13 cellular contexts compared by ENCODE assay signal in genomic region chr14:75165586-75166391, GRCh38. TPM values are rescaled to one million over a fixed set of nuclear protein-coding genes. Genes with fewer than 3 reads are reported as not detected.
A peak's percentile ranks its signal among the peaks of the same experiment; 100 is the strongest.
DNase-seq lines count a peak whose midpoint lies in the region; ATAC-seq, FAIRE-seq and TF ChIP-seq lines count a peak whose summit lies in the region.
"Had no signal": no experiment of that assay in that cellular context is flagged by ENCODE, and none has a peak within 500 bp of the region (broad histone marks: within the 10 kb centered on the region; RNA-seq: fewer than 3 reads in every experiment).

No MANE protein-coding gene starts in this region.

- in situ Hi-C loops in HepG2 (cut with HindIII; ENCODE audit: extremely low pct_ligation_motif_present, low pct_unique_long_range_greater_than_20kb) = no loop called here

- no peaks in the 10 kb centered on the region for H3K36me3 ChIP-seq in SJCRH30
- H3K36me3 ChIP-seq in HepG2 (replicated peaks in 1 of 2; ENCODE audit: control insufficient read depth in 1 of 2, insufficient read depth in 2 of 2, low read length in 2 of 2) = peaks cover 2 to 13% of the 10 kb centered on the region in 2 experiments; a peak in 2 of 5 replicates
- no peaks in the 10 kb centered on the region for H3K36me3 ChIP-seq in skeletal muscle satellite cell (ENCODE audit: insufficient read depth, low read length)

- H3K79me2 ChIP-seq in HepG2 (ENCODE audit: insufficient read depth, low read length) = peaks cover 88% of the 10 kb centered on the region

- H3K9me3 ChIP-seq in SJCRH30 (replicated peaks) (no peaks in the 10 kb centered on the region), HepG2 (ENCODE audit: low read length) (no peaks in the 10 kb centered on the region), skeletal muscle satellite cell (replicated peaks; ENCODE audit: low read length) (no peaks in the 10 kb centered on the region)
- H3K9me3 ChIP-seq: BLaER1 treated with 17β-estradiol and CSF1 and Interleukin-3, amounts not matched to agents 10 nM and 100 nM had no signal

- no peak overlapping the region for H3K4me2 ChIP-seq in HepG2 (ENCODE audit: low read depth, low read length)
- peak overlapping the region; percentile 57 for H3K4me2 ChIP-seq in skeletal muscle satellite cell (ENCODE audit: low read length)

- BruUV-seq in HepG2 (replicated peaks; lab: Mats Ljungman, UMichigan) = no TSS peak

- ATAC-seq in HepG2 = no peak
- ATAC-seq: esophagus mucosa, PC-3 had no signal

- peak; percentile 51 to 60 for DNase-seq in SJCRH30
- peak; percentile 39 for DNase-seq in dermis blood vessel endothelial cell
- no peak for DNase-seq in HepG2 (ENCODE audit: low spot score)
- DNase-seq in OCI-M1 (lab: John Stamatoyannopoulos, UW) = no peak
- DNase-seq in NCI-H1048 (lab: John Stamatoyannopoulos, UW) = no peak
- DNase-seq in stimulated activated naive CD4-positive, alpha-beta T cell (lab: John Stamatoyannopoulos, UW) = no peak
- no peak for DNase-seq in central memory CD4-positive, alpha-beta T cell
- DNase-seq: Karpas-422, PC-3, T-helper 9 cell had no signal

- H4K20me1 ChIP-seq in HepG2 (ENCODE audit: insufficient read depth, low read length) = peaks cover 43% of the 10 kb centered on the region

- H3K9ac ChIP-seq in HepG2 (ENCODE audit: insufficient read depth, low read depth, low read length) (no peak overlapping the region), skeletal muscle satellite cell (ENCODE audit: low read depth, low read length) (no peak overlapping the region)
- H3K9ac ChIP-seq: BLaER1 treated with 17β-estradiol and CSF1 and Interleukin-3, amounts not matched to agents 10 nM and 100 nM had no signal

- H3K4me1 ChIP-seq in SJCRH30 (peaks cover 25% of the 10 kb centered on the region), HepG2 (ENCODE audit: insufficient read depth, low read length) (peaks cover 47% of the 10 kb centered on the region), skeletal muscle satellite cell (ENCODE audit: control insufficient read depth, insufficient read depth, low read length) (peaks cover 17% of the 10 kb centered on the region)

- CTCF ChIA-PET in HepG2 (lab: Yijun Ruan, JAX; ENCODE audit: low intra/inter-chr PET ratio, low total read pairs) = no interaction called here

- no peak for TF ChIP-seq EP300 in HepG2 (IDR thresholded peaks at IDR 0.05; ENCODE audit: low read depth in 2 of 2, low read length in 2 of 2)
- TF ChIP-seq EP300 in HepG2 (CRISPR knock-in tag; IDR thresholded peaks at IDR 0.05; ENCODE audit: borderline replicate concordance) = no peak

- H2AFZ ChIP-seq in HepG2 (ENCODE audit: low read length) = no peak overlapping the region

- no peak for FAIRE-seq in HepG2 (lab: Jason Lieb, UNC)

- H3K27me3 ChIP-seq in SJCRH30 = no peaks in the 10 kb centered on the region
- H3K27me3 ChIP-seq in HepG2 (ENCODE audit: control insufficient read depth in 1 of 2, insufficient read depth in 2 of 2, low read length in 2 of 2) = no peaks in the 10 kb centered on the region
- H3K27me3 ChIP-seq in skeletal muscle satellite cell (ENCODE audit: control insufficient read depth, insufficient read depth, low read length) = no peaks in the 10 kb centered on the region
- H3K27me3 ChIP-seq: BLaER1 treated with 17β-estradiol and CSF1 and Interleukin-3, amounts not matched to agents 10 nM and 100 nM had no signal

- no peak for TF ChIP-seq RAD21 in HepG2 (CRISPR knock-in tag; IDR thresholded peaks at IDR 0.05)

- H3K27ac ChIP-seq in SJCRH30 = peak overlapping the region; percentile 30
- H3K27ac ChIP-seq in HepG2 (ENCODE audit: extremely low read length, insufficient read depth, low read length) = no peak overlapping the region

- TF ChIP-seq CTCF in HepG2 (CRISPR knock-in tag; IDR thresholded peaks at IDR 0.05) = no peak

- POLR2A ChIA-PET in HepG2 (lab: Yijun Ruan, JAX) = no interaction called here

- 96% methylated on average over 8 of the region's 8 CpGs for WGBS in HepG2 (ENCODE audit: low lambda C conversion rate)

- TF ChIP-seq POLR2A in HepG2 (IDR thresholded peaks at IDR 0.05; ENCODE audit: insufficient read depth in 1 of 2, low read depth in 2 of 2, low read length in 2 of 2) = no peak

- intact Hi-C loops in HepG2 (cut with micrococcal nuclease; ENCODE audit: unreplicated experiment) = no loop called here

- H3K4me3 ChIP-seq in SJCRH30 (no peak overlapping the region), HepG2 (replicated peaks in 1 of 3; ENCODE audit: insufficient read depth in 1 of 3, low read depth in 2 of 3, low read length in 3 of 3) (no peak overlapping the region), skeletal muscle satellite cell (ENCODE audit: low read length) (no peak overlapping the region)
- H3K4me3 ChIP-seq: BLaER1 treated with 17β-estradiol and CSF1 and Interleukin-3, amounts not matched to agents 10 nM and 100 nM had no signal

TF ChIP-seq in HepG2, 621 proteins besides CTCF, POLR2A, EP300 and RAD21 (continues in another document):
- TF ChIP-seq PTBP1 (IDR thresholded peaks at IDR 0.05; ENCODE audit: low read depth, low read length, poor library complexity, severe bottlenecking) = no peak
- no peak for TF ChIP-seq GMEB2 (CRISPR knock-in tag; IDR thresholded peaks at IDR 0.05; ENCODE audit: low read depth)
- no peak for TF ChIP-seq SRY (CRISPR knock-in tag; IDR thresholded peaks at IDR 0.05)

RNA-seq across cellular contexts. Expression of gene TMED10, which starts 10.6 kb away (rescaled TPM):
- total RNA-seq in SJCRH30 (2014; rRNA removed; shearing (Covaris generic)) = 119 and 123 TPM in 2 replicates
- 271 and 313 TPM in 2 replicates for total RNA-seq in dermis blood vessel endothelial cell
- total RNA-seq in HepG2 (2016; rRNA removed; fragmentation: Illumina TruSeq; extraction: Trizol) = 183 and 311 TPM in 2 replicates
- 31.8 and 36.6 TPM in 2 replicates for total RNA-seq in HepG2 (2016; cell fraction: cytosol; rRNA removed; fragmentation: Illumina TruSeq; extraction: Trizol; ENCODE audit: low read depth)
- 191 and 318 TPM in 2 replicates for total RNA-seq in HepG2 (2016; cell fraction: insoluble cytoplasmic fraction; rRNA removed; fragmentation: Illumina TruSeq; extraction: Trizol)
- total RNA-seq in HepG2 (2016; cell fraction: membrane; rRNA removed; fragmentation: Illumina TruSeq; extraction: Trizol) = 62.0 and 63.6 TPM in 2 replicates
- 252 and 291 TPM in 2 replicates for total RNA-seq in HepG2 (2016; cell fraction: nucleus; rRNA removed; fragmentation: Illumina TruSeq; extraction: Trizol)
- polyA plus RNA-seq in HepG2 (2011; rRNA removed) = 292 and 377 TPM in 2 replicates
- polyA plus RNA-seq in HepG2 (2011; cell fraction: cytosol; rRNA removed) = 308 and 326 TPM in 2 replicates
- polyA plus RNA-seq in HepG2 (2011; cell fraction: nucleus; rRNA removed) = 81.4 and 84.1 TPM in 2 replicates
- 131 and 139 TPM in 2 replicates for polyA plus RNA-seq in HepG2 (2012)
- polyA plus RNA-seq in HepG2 (2016; cell fraction: cytosol; fragmentation: Illumina TruSeq; extraction: Trizol; ENCODE audit: low read depth) = 36.6 and 41.3 TPM in 2 replicates
- polyA plus RNA-seq in HepG2 (2016; cell fraction: insoluble cytoplasmic fraction; fragmentation: Illumina TruSeq; extraction: Trizol; ENCODE audit: low read depth) = 162 and 165 TPM in 2 replicates
- 58.6 and 59.0 TPM in 2 replicates for polyA plus RNA-seq in HepG2 (2016; cell fraction: membrane; fragmentation: Illumina TruSeq; extraction: Trizol; ENCODE audit: low read depth)
- 306 and 326 TPM in 2 replicates for polyA plus RNA-seq in HepG2 (2016; cell fraction: nucleus; fragmentation: Illumina TruSeq; extraction: Trizol; ENCODE audit: insufficient read depth, low read depth)
- polyA minus RNA-seq in HepG2 (2011; rRNA and poly(A)+ RNA removed; ENCODE audit: low replicate concordance) = 546 and 919 TPM in 2 replicates
- polyA minus RNA-seq in HepG2 (2011; cell fraction: cytosol; rRNA and poly(A)+ RNA removed) = 247 and 332 TPM in 2 replicates
- polyA minus RNA-seq in HepG2 (2011; cell fraction: nucleus; rRNA and poly(A)+ RNA removed) = 78.8 and 85.5 TPM in 2 replicates
- 226 and 241 TPM in 2 replicates for total RNA-seq in skeletal muscle satellite cell (2012; rRNA removed)

RNA-seq across cellular contexts. Expression of gene NEK9, which starts 38.9 kb away (rescaled TPM):
- total RNA-seq in SJCRH30 (2014; rRNA removed; shearing (Covaris generic)) = 40.0 and 44.8 TPM in 2 replicates
- total RNA-seq in dermis blood vessel endothelial cell = 49.9 and 62.4 TPM in 2 replicates
- total RNA-seq in HepG2 (2016; rRNA removed; fragmentation: Illumina TruSeq; extraction: Trizol) = 16.5 and 29.4 TPM in 2 replicates
- total RNA-seq in HepG2 (2016; cell fraction: cytosol; rRNA removed; fragmentation: Illumina TruSeq; extraction: Trizol; ENCODE audit: low read depth) = 8.6 and 9.3 TPM in 2 replicates
- 17.5 and 29.6 TPM in 2 replicates for total RNA-seq in HepG2 (2016; cell fraction: insoluble cytoplasmic fraction; rRNA removed; fragmentation: Illumina TruSeq; extraction: Trizol)
- total RNA-seq in HepG2 (2016; cell fraction: membrane; rRNA removed; fragmentation: Illumina TruSeq; extraction: Trizol) = 11.8 and 12.2 TPM in 2 replicates
- 25.2 and 29.4 TPM in 2 replicates for total RNA-seq in HepG2 (2016; cell fraction: nucleus; rRNA removed; fragmentation: Illumina TruSeq; extraction: Trizol)
- polyA plus RNA-seq in HepG2 (2011; rRNA removed) = 27.3 and 32.1 TPM in 2 replicates
- 17.4 and 19.0 TPM in 2 replicates for polyA plus RNA-seq in HepG2 (2011; cell fraction: cytosol; rRNA removed)
- 69.4 and 74.5 TPM in 2 replicates for polyA plus RNA-seq in HepG2 (2011; cell fraction: nucleus; rRNA removed)
- polyA plus RNA-seq in HepG2 (2012) = 30.8 and 31.9 TPM in 2 replicates
- 0.96 and 1.7 TPM in 2 replicates for polyA plus RNA-seq in HepG2 (2016; cell fraction: cytosol; fragmentation: Illumina TruSeq; extraction: Trizol; ENCODE audit: low read depth)
- polyA plus RNA-seq in HepG2 (2016; cell fraction: insoluble cytoplasmic fraction; fragmentation: Illumina TruSeq; extraction: Trizol; ENCODE audit: low read depth) = 32.5 and 34.6 TPM in 2 replicates
- polyA plus RNA-seq in HepG2 (2016; cell fraction: membrane; fragmentation: Illumina TruSeq; extraction: Trizol; ENCODE audit: low read depth) = 4.7 and 5.0 TPM in 2 replicates
- polyA plus RNA-seq in HepG2 (2016; cell fraction: nucleus; fragmentation: Illumina TruSeq; extraction: Trizol; ENCODE audit: insufficient read depth, low read depth) = 60.6 and 64.1 TPM in 2 replicates
- 33.3 and 65.4 TPM in 2 replicates for polyA minus RNA-seq in HepG2 (2011; rRNA and poly(A)+ RNA removed; ENCODE audit: low replicate concordance)
- 16.4 and 19.4 TPM in 2 replicates for polyA minus RNA-seq in HepG2 (2011; cell fraction: cytosol; rRNA and poly(A)+ RNA removed)
- 42.6 and 47.6 TPM in 2 replicates for polyA minus RNA-seq in HepG2 (2011; cell fraction: nucleus; rRNA and poly(A)+ RNA removed)
- 26.6 and 31.2 TPM in 2 replicates for total RNA-seq in skeletal muscle satellite cell (2012; rRNA removed)

Comparison
In these comparisons a context has a peak if more than half of its experiments do, and no peak if none do; other contexts are left out.
1. DNase-seq: peak in SJCRH30 (2 of 2) and dermis blood vessel endothelial cell (single experiment); none in HepG2 (single experiment), OCI-M1 (single experiment), NCI-H1048 (single experiment), stimulated activated naive CD4-positive, alpha-beta T cell (0 of 6) and central memory CD4-positive, alpha-beta T cell (single experiment).